Comparison of ENCODE assay signal across 19 cellular contexts in the genomic region with DNA sequence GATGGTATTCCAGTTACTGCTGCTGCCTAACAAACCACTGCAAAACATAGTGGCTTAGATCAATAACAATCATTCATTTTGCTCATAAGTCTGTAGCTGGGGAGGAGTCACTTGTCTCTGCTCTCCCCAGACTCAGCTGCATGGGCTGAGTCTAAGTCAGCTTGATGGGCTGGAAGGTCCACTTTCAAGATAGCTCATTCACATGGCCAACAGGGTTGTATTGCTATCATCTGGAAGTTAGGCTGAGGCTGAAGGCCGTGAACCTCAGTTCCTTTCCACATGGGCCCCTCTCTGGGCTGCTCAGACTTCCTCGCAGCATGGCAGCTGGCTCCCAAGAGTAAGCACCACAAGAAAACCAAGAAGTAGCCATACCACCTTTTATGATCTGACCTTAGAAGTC. TPM values are rescaled to one million over a fixed set of nuclear protein-coding genes. Genes with fewer than 3 reads are reported as not detected.
A peak's percentile ranks its signal among the peaks of the same experiment; 100 is the strongest.
DNase-seq lines count a peak whose midpoint lies in the region; ATAC-seq and TF ChIP-seq lines count a peak whose summit lies in the region.
"Had no signal": no experiment of that assay in that cellular context is flagged by ENCODE, and none has a peak within 500 bp of the region (broad histone marks: within the 10 kb centered on the region; RNA-seq: fewer than 3 reads in every experiment).

No MANE protein-coding gene starts in this region.

- no peaks in the 10 kb centered on the region for H3K27me3 ChIP-seq in right atrium auricular region
- no peaks in the 10 kb centered on the region for H3K27me3 ChIP-seq in heart right ventricle
- no peaks in the 10 kb centered on the region for H3K27me3 ChIP-seq in esophagus muscularis mucosa
- no peaks in the 10 kb centered on the region for H3K27me3 ChIP-seq in vagina
- H3K27me3 ChIP-seq: BLaER1 had no signal

- TF ChIP-seq POLR2A in esophagus muscularis mucosa (IDR thresholded peaks at IDR 0.05; ENCODE audit: low read depth) (no peak), vagina (IDR thresholded peaks at IDR 0.05) (no peak)

- peak; percentile 47 for DNase-seq in right atrium auricular region (ENCODE audit: low spot score)
- no peak for DNase-seq in heart right ventricle
- DNase-seq in esophagus muscularis mucosa (ENCODE audit: extremely low spot score): peak; percentile 55
- DNase-seq in vagina (ENCODE audit: extremely low spot score in 2 of 2): peak; percentile 55 to 62
- no peak for DNase-seq in DMS114 treated with DMSO at 0.1 percent for 48 hours (lab: John Stamatoyannopoulos, UW; ENCODE audit: unreplicated experiment)
- DNase-seq: Caco-2; CD4-positive, CD25-positive, alpha-beta regulatory T cell; CD8-positive, alpha-beta T cell; DMS79; EL; GDM1; GOT3; HCEC 1CT had no signal

- H3K36me3 ChIP-seq in right atrium auricular region (no peaks in the 10 kb centered on the region), heart right ventricle (no peaks in the 10 kb centered on the region), esophagus muscularis mucosa (no peaks in the 10 kb centered on the region), vagina (no peaks in the 10 kb centered on the region)
- H3K36me3 ChIP-seq: BLaER1 had no signal

- WGBS in heart right ventricle, 2 donors: 92 to 100% methylated on average over 2 of the region's 2 CpGs
- WGBS in esophagus muscularis mucosa: 87% methylated on average over 2 of the region's 2 CpGs

- intact Hi-C loops in heart right ventricle (cut with DNase I) (no loop called here), esophagus muscularis mucosa (cut with DNase I) (no loop called here), vagina (cut with DNase I) (no loop called here)

- H3K27ac ChIP-seq in right atrium auricular region (no peak overlapping the region), heart right ventricle (no peak overlapping the region), esophagus muscularis mucosa (replicated peaks in 1 of 4) (no peak overlapping the region), vagina (no peak overlapping the region)
- H3K27ac ChIP-seq: 22Rv1, BLaER1, C4-2B had no signal

- H3K9me3 ChIP-seq in right atrium auricular region: no peaks in the 10 kb centered on the region
- H3K9me3 ChIP-seq in heart right ventricle: no peaks in the 10 kb centered on the region
- no peaks in the 10 kb centered on the region for H3K9me3 ChIP-seq in esophagus muscularis mucosa
- no peaks in the 10 kb centered on the region for H3K9me3 ChIP-seq in vagina
- H3K9me3 ChIP-seq: BLaER1, Caco-2 had no signal

- no peak for TF ChIP-seq EP300 in esophagus muscularis mucosa (IDR thresholded peaks at IDR 0.05)

- ATAC-seq in heart right ventricle (no peak), GM18909 (IDR thresholded peaks at IDR 0.05; ENCODE audit: poor library complexity, unreplicated experiment) (no peak)
- ATAC-seq: CD8-positive, alpha-beta T cell; GM12878 had no signal

- H3K4me1 ChIP-seq in right atrium auricular region (no peaks in the 10 kb centered on the region), heart right ventricle (peaks cover 0 to 11% (median 1%) of the 10 kb centered on the region in 9 donors), esophagus muscularis mucosa (peaks cover 0 to 25% (median 8%) of the 10 kb centered on the region in 4 donors), vagina (no peaks in the 10 kb centered on the region)
- H3K4me1 ChIP-seq: Caco-2 had no signal

- no peak for TF ChIP-seq CTCF in right atrium auricular region (IDR thresholded peaks at IDR 0.05)
- TF ChIP-seq CTCF in heart right ventricle (IDR thresholded peaks at IDR 0.05): no peak
- TF ChIP-seq CTCF in esophagus muscularis mucosa (IDR thresholded peaks at IDR 0.05): no peak
- no peak for TF ChIP-seq CTCF in vagina (IDR thresholded peaks at IDR 0.05)

- H3K4me3 ChIP-seq in right atrium auricular region: no peak overlapping the region
- no peak overlapping the region for H3K4me3 ChIP-seq in heart right ventricle
- no peak overlapping the region for H3K4me3 ChIP-seq in esophagus muscularis mucosa
- no peak overlapping the region for H3K4me3 ChIP-seq in vagina
- H3K4me3 ChIP-seq: BLaER1, GM12878 had no signal

RNA-seq across cellular contexts. Expression of a gene that starts 28.7 kb away (rescaled TPM):
- total RNA-seq in right atrium auricular region: not detected
- total RNA-seq in heart right ventricle: not detected
- under 1 TPM in 1 of 2 donors, not detected in 1; 0.17 TPM for polyA plus RNA-seq in heart right ventricle
- total RNA-seq in esophagus muscularis mucosa: not detected
- not detected for total RNA-seq in vagina
- total RNA-seq: Caco-2; CD8-positive, alpha-beta T cell had no signal
- polyA plus RNA-seq: AG04450 had no signal

Comparison
In these comparisons a context has a peak if more than half of its experiments do, and no peak if none do; other contexts are left out.
1. DNase-seq: peak in right atrium auricular region (single experiment), esophagus muscularis mucosa (single experiment) and vagina (2 of 2); none in heart right ventricle (0 of 2) and DMS114 treated with DMSO at 0.1 percent for 48 hours (single experiment).